Comparison of ENCODE assay signal across 25 cellular contexts in the genomic region with DNA sequence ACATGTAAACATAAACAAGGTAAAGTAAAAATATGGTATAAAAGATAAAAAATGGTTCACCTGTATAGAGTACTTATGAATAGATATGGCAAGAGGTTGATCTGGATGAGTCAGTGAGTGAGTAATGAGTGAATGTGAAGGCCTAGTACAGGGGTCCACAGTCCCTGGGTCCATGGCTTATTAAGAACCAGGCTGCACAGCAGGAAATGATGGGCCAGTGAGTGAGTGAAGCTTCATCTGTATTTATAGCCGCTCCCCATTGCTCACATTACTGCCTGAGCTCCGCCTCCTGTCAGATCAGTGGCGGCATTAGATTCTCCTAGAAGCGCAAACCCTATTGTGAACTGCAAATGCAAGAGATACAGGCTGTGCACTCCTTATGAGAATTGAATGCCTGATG.
"Had no signal": no experiment of that assay in that cellular context is flagged by ENCODE, and none has a peak within 500 bp of the region (broad histone marks: within the 10 kb centered on the region; RNA-seq: fewer than 3 reads in every experiment).

No MANE protein-coding gene starts in this region.

- FAIRE-seq: colon had no signal

- DNase-seq: activated CD4-positive, alpha-beta memory T cell treated with anti-CD3 and anti-CD28 coated beads, Interleukin-2, amount 10 ng/mL, durations not matched to agents 7 days and 5 days; activated CD4-positive, alpha-beta T cell treated with anti-CD3 and anti-CD28 coated beads for 48 hours; activated CD4-positive, CD25-positive, alpha-beta regulatory T cell; activated CD8-positive, alpha-beta memory T cell treated with anti-CD3 and anti-CD28 coated beads, Interleukin-2, amount 10 ng/mL, durations not matched to agents 7 days and 5 days; activated naive CD4-positive, alpha-beta T cell treated with Interleukin-2 at 50 U/mL for 16 hours; activated naive CD8-positive, alpha-beta T cell treated with anti-CD3 and anti-CD28 coated beads, Interleukin-2, amount 10 ng/mL, durations not matched to agents 7 days and 5 days; activated T-cell treated with anti-CD3 and anti-CD28 coated beads, Interleukin-2, amount 50 U/mL, for 1 hour; amygdala; caudate nucleus; dorsolateral prefrontal cortex; foreskin melanocyte; glutamatergic neuron; hippocampal formation; islet precursor cell; occipital lobe; posterior cingulate gyrus; sigmoid colon; spleen; stimulated activated CD4-positive, alpha-beta T cell treated with anti-CD3 and anti-CD28 coated beads, Interleukin-4, amount 100 ng/mL, for 4 hours; T1000; testis had no signal

- H3K4me1 ChIP-seq: testis had no signal

- ATAC-seq: activated CD8-positive, alpha-beta memory T cell treated with anti-CD3 and anti-CD28 coated beads, Interleukin-2, amount 10 ng/mL, durations not matched to agents 7 days and 5 days; left lobe of liver; natural killer cell treated with Interleukin-12 subunit alpha and Interleukin-12 subunit beta and Interleukin-15 and Interleukin-18, amount 100 ng/mL, for 72 hours; stimulated activated memory B cell treated with anti-CD40 and anti-IgM and Interleukin-4, amounts not matched to agents 10 μg/mL and 1 μg/mL and 100 μg/mL, for 72 hours had no signal

- H3K27ac ChIP-seq: dorsolateral prefrontal cortex, sigmoid colon, spleen, testis had no signal

- H3K27me3 ChIP-seq: dorsolateral prefrontal cortex, sigmoid colon, spleen, testis had no signal
